Comparison of ENCODE assay signal across 23 cellular contexts in the genomic region with DNA sequence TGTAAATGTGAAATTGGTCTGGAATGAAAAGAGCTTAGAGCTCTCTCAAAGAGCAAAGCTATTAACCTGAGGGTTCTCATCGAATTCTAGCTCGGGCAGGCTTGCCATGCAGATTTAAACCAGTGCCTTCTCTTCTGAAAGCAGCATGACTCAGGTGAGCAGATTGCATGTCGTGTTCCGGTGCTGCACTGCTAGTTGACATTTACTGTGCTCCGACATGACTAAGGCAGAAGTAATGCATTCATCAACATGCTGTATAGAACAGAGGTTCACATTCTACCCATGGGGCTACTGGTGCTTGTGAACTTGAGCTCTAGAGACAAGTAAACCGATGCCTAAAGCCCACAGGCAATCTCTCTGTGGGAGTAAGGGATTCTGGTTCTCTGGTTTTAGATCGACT.
DNase-seq lines count a peak whose midpoint lies in the region; ATAC-seq and TF ChIP-seq lines count a peak whose summit lies in the region.
"Had no signal": no experiment of that assay in that cellular context is flagged by ENCODE, and none has a peak within 500 bp of the region (broad histone marks: within the 10 kb centered on the region; RNA-seq: fewer than 3 reads in every experiment).

No MANE protein-coding gene starts in this region.

- H3K4me3 ChIP-seq in HCT116 (replicated peaks in 1 of 2; ENCODE audit: low read depth in 1 of 2, low read length in 2 of 2) (0 out of 4 replicates have a peak overlapping the region, but pooled peaks of 1 of the 2 experiments have one; percentile 1), hepatocyte (no peak overlapping the region), retinal pigment epithelial cell (ENCODE audit: low read length) (no peak overlapping the region)
- H3K4me3 ChIP-seq: K562, ovary had no signal

- POLR2A ChIA-PET in HCT116 (lab: Charles Lee): no interaction called here

- RAD21 ChIA-PET in HCT116 (lab: Charles Lee; ENCODE audit: low non-redundant PET in 1 of 2, low total read pairs in 2 of 2, uncharacterized antibody in 2 of 2, unreplicated experiment in 2 of 2): no interaction called here

- H3K36me3 ChIP-seq in HCT116 (ENCODE audit: control insufficient read depth in 1 of 2, insufficient read depth in 2 of 2, low read length in 2 of 2): no peaks in the 10 kb centered on the region
- no peaks in the 10 kb centered on the region for H3K36me3 ChIP-seq in hepatocyte (replicated peaks; ENCODE audit: insufficient read depth, low read depth)
- H3K36me3 ChIP-seq: BE2C, ovary had no signal

- H4K20me1 ChIP-seq in HCT116 (ENCODE audit: insufficient read depth) (no peaks in the 10 kb centered on the region), hepatocyte (ENCODE audit: insufficient read depth, poor library complexity, severe bottlenecking) (no peaks in the 10 kb centered on the region)

- peak; percentile 94 for ATAC-seq in HCT116
- ATAC-seq: activated CD8-positive, alpha-beta memory T cell treated with anti-CD3 and anti-CD28 coated beads, Interleukin-2, amount 10 ng/mL, durations not matched to agents 7 days and 5 days; K562; left cardiac atrium had no signal

- H3K4me2 ChIP-seq in HCT116 (ENCODE audit: low read length) (peak overlapping the region; percentile 53), hepatocyte (no peak overlapping the region)

- TF ChIP-seq CTCF in HCT116 (IDR thresholded peaks at IDR 0.05 in 2 of 3, conservative IDR thresholded peaks at IDR 0.05 in 1 of 3; ENCODE audit: borderline replicate concordance in 1 of 3, insufficient read depth in 1 of 3, low read depth in 2 of 3, low read length in 2 of 3) (no peak), hepatocyte (IDR thresholded peaks at IDR 0.05; ENCODE audit: poor library complexity) (no peak), retinal pigment epithelial cell (conservative IDR thresholded peaks at IDR 0.05; ENCODE audit: low read depth, low read length) (no peak)

- BruUV-seq in HCT116 (replicated peaks; lab: Mats Ljungman, UMichigan): no TSS peak

- H2AFZ ChIP-seq in HCT116 (ENCODE audit: low read depth, low read length, poor library complexity, severe bottlenecking) (peak overlapping the region; percentile 72), hepatocyte (no peak overlapping the region)

- no peaks in the 10 kb centered on the region for H3K27me3 ChIP-seq in HCT116 (ENCODE audit: insufficient read depth, low read length)
- H3K27me3 ChIP-seq in hepatocyte: no peaks in the 10 kb centered on the region
- H3K27me3 ChIP-seq: BE2C, ovary had no signal

- H3K9me3 ChIP-seq in HCT116 (ENCODE audit: control insufficient read depth in 1 of 2, insufficient read depth in 1 of 2, low read depth in 1 of 2, low read length in 2 of 2) (no peaks in the 10 kb centered on the region), hepatocyte (ENCODE audit: low read depth) (no peaks in the 10 kb centered on the region)
- H3K9me3 ChIP-seq: BE2C, ovary had no signal

- no peak for TF ChIP-seq RAD21 in HCT116 (IDR thresholded peaks at IDR 0.05; ENCODE audit: low read depth)

- no peak overlapping the region for H3K9ac ChIP-seq in HCT116 (ENCODE audit: low read length)

- H3K9me2 ChIP-seq in HCT116 (ENCODE audit: insufficient read depth): no peaks in the 10 kb centered on the region
- H3K9me2 ChIP-seq in hepatocyte (replicated peaks; ENCODE audit: insufficient read depth): no peaks in the 10 kb centered on the region

- peak; percentile 66 for DNase-seq in HCT116 (ENCODE audit: low read depth, low spot score)
- peak; percentile 71 for DNase-seq in SW480 (ENCODE audit: low spot score)
- peak; percentile 41 for DNase-seq in hepatocyte (ENCODE audit: low spot score)
- peak; percentile 26 for DNase-seq in retinal pigment epithelial cell (ENCODE audit: low read depth)
- DNase-seq in NCI-H82 treated with DMSO at 0.1 percent for 48 hours (lab: John Stamatoyannopoulos, UW; ENCODE audit: unreplicated experiment): no peak
- DNase-seq in NCI-H524 treated with DMSO at 0.1 percent for 48 hours (lab: John Stamatoyannopoulos, UW): no peak
- DNase-seq in cardiac septum (ENCODE audit: low spot score): no peak
- DNase-seq: activated CD4-positive, alpha-beta T cell treated with anti-CD3 and anti-CD28 coated beads for 1 hour; activated CD8-positive, alpha-beta memory T cell treated with anti-CD3 and anti-CD28 coated beads, Interleukin-2, amount 10 ng/mL, durations not matched to agents 7 days and 5 days; activated gamma-delta T cell; aorta; BE2C; DMS 273 treated with DMSO at 0.1 percent for 48 hours; erythroblast; glutamatergic neuron; left cardiac atrium; NCI-H1092; NCI-H2171; ovary; SIG-M5; stimulated activated CD4-positive, alpha-beta T cell treated with anti-CD3 and anti-CD28 coated beads, Interleukin-4, amount 100 ng/mL, for 24 hours; T-helper 2 cell had no signal

- H3K27ac ChIP-seq in HCT116 (ENCODE audit: low read depth, low read length) (no peak overlapping the region), hepatocyte (peak overlapping the region; percentile 56)
- H3K27ac ChIP-seq: ovary had no signal

- no peak for TF ChIP-seq POLR2A in HCT116 (IDR thresholded peaks at IDR 0.05; ENCODE audit: borderline replicate concordance, extremely low read depth, insufficient read depth, insufficient read length)

- H3K4me1 ChIP-seq in HCT116 (ENCODE audit: control insufficient read depth in 1 of 2, insufficient read depth in 2 of 2, low read length in 2 of 2) (peaks cover 3 to 30% of the 10 kb centered on the region in 2 experiments; a peak in 3 of 4 replicates), hepatocyte (ENCODE audit: insufficient read depth) (no peaks in the 10 kb centered on the region)
- H3K4me1 ChIP-seq: BE2C had no signal

- 56% methylated on average over 7 of the region's 7 CpGs for WGBS in hepatocyte (ENCODE audit: low lambda C conversion rate, missing lambda C conversion rate)

- H3K79me2 ChIP-seq in HCT116 (ENCODE audit: insufficient read depth, low read length) (no peaks in the 10 kb centered on the region), hepatocyte (no peaks in the 10 kb centered on the region)

- CTCF ChIA-PET in HCT116 (lab: Charles Lee): no interaction called here

- intact Hi-C loops in HCT116 (cut with micrococcal nuclease) (no loop called here), cardiac septum (cut with DNase I) (no loop called here)

TF ChIP-seq in HCT116, 20 proteins besides CTCF, POLR2A, EP300 and RAD21 (continues in another document):
- TF ChIP-seq, protein P1, sequence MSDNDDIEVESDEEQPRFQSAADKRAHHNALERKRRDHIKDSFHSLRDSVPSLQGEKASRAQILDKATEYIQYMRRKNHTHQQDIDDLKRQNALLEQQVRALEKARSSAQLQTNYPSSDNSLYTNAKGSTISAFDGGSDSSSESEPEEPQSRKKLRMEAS (IDR thresholded peaks at IDR 0.05): peak; percentile 65
- TF ChIP-seq ZBTB33 (IDR thresholded peaks at IDR 0.05; ENCODE audit: extremely low read depth, insufficient replicate concordance, low read length) (no peak), ELF1 (IDR thresholded peaks at IDR 0.05; ENCODE audit: borderline replicate concordance, low read depth) (no peak), SP1 (IDR thresholded peaks at IDR 0.05; ENCODE audit: low read depth) (peak; percentile 58), CBX3 (IDR thresholded peaks at IDR 0.05; ENCODE audit: low read depth) (peak; percentile 96), TCF7L2 (IDR thresholded peaks at IDR 0.05; ENCODE audit: borderline replicate concordance, extremely low read depth, insufficient read depth, insufficient read length) (no peak), REST (IDR thresholded peaks at IDR 0.05; ENCODE audit: low read depth) (no peak), EGR1 (IDR thresholded peaks at IDR 0.05; ENCODE audit: low read depth) (no peak)
- TF ChIP-seq, protein P2, sequence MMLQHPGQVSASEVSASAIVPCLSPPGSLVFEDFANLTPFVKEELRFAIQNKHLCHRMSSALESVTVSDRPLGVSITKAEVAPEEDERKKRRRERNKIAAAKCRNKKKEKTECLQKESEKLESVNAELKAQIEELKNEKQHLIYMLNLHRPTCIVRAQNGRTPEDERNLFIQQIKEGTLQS (IDR thresholded peaks at IDR 0.05): no peak

Comparison
In these comparisons a context has a peak if more than half of its experiments do, and no peak if none do; other contexts are left out.
1. DNase-seq: peak in HCT116 (single experiment), SW480 (single experiment), hepatocyte (single experiment) and retinal pigment epithelial cell (single experiment); none in NCI-H82 treated with DMSO at 0.1 percent for 48 hours (single experiment), NCI-H524 treated with DMSO at 0.1 percent for 48 hours (single experiment) and cardiac septum (single experiment).